Comparison of ENCODE assay signal across 7 cellular contexts in genomic region chr10:4940073-4940428, GRCh38. TPM values are rescaled to one million over a fixed set of nuclear protein-coding genes. Genes with fewer than 3 reads are reported as not detected.
DNase-seq lines count a peak whose midpoint lies in the region; ATAC-seq and TF ChIP-seq lines count a peak whose summit lies in the region.
"Not testable (repeated sequence)": the region's sequence is repeated elsewhere in the genome, so short reads cannot be mapped to it uniquely, and the experiment has no call there.

No MANE protein-coding gene starts in this region.

- intact Hi-C loops in PC-9 (cut with micrococcal nuclease; ENCODE audit: unreplicated experiment) = loop anchor here (5.0 kb wide), 1 partner anchor 73 kb away; no protein-coding TSS in a partner anchor
- intact Hi-C loops in mammary epithelial cell (cut with micrococcal nuclease) = loop anchor here (5.0 kb wide), 1 partner anchor 93 kb away; no protein-coding TSS in a partner anchor
- intact Hi-C loops in right lobe of liver (cut with DNase I); stomach (cut with DNase I; ENCODE audit: low total_unique reads): not testable (repeated sequence)

- TF ChIP-seq EP300 in stomach (IDR thresholded peaks at IDR 0.05) = not testable (repeated sequence)

- CTCF ChIA-PET in PC-9 (lab: Charles Lee); mammary epithelial cell (lab: Charles Lee; ENCODE audit: low non-redundant PET): not testable (repeated sequence)

- H3F3A ChIP-seq in GM23248 (ENCODE audit: insufficient read depth) (peaks cover 29% of the 10 kb centered on the region), PC-9 (ENCODE audit: insufficient read depth, low read depth) (peaks cover 47% of the 10 kb centered on the region)

- H3K4me2 ChIP-seq in GM23248 (ENCODE audit: unreplicated experiment) (peak overlapping the region; percentile 55), PC-9 (peak overlapping the region; percentile 48), hepatocyte (peak overlapping the region; percentile 56)
- H3K4me2 ChIP-seq in mammary epithelial cell (ENCODE audit: insufficient read depth, low read depth, low read length) = not testable (repeated sequence)

- H3K4me3 ChIP-seq in GM23248; PC-9; mammary epithelial cell (replicated peaks in 1 of 3; ENCODE audit: insufficient read depth in 1 of 3, low read depth in 2 of 3, low read length in 3 of 3); hepatocyte; right lobe of liver; stomach: not testable (repeated sequence)

- 77% methylated on average over 6 of the region's 6 CpGs for WGBS in GM23248 (ENCODE audit: low coverage in 1 of 2, low lambda C conversion rate in 2 of 2, missing lambda C conversion rate in 2 of 2), 2 experiments
- WGBS in mammary epithelial cell (ENCODE audit: low coverage, missing lambda C conversion rate) = 60% methylated on average over 6 of the region's 6 CpGs
- WGBS in hepatocyte (ENCODE audit: low lambda C conversion rate, missing lambda C conversion rate) = 73% methylated on average over 6 of the region's 6 CpGs
- 49% methylated on average over 6 of the region's 6 CpGs for WGBS in right lobe of liver (ENCODE audit: insufficient coverage, low coverage, low lambda C conversion rate, missing lambda C conversion rate)
- 37 to 64% (median 57%) methylated on average over 6 of the region's 6 CpGs for WGBS in stomach, 5 donors

- not testable (repeated sequence) for TF ChIP-seq POLR2A in right lobe of liver (IDR thresholded peaks at IDR 0.05); stomach (IDR thresholded peaks at IDR 0.05)

- H4K20me1 ChIP-seq in GM23248 (ENCODE audit: insufficient read depth); PC-9 (ENCODE audit: insufficient read depth); mammary epithelial cell (ENCODE audit: insufficient read depth, low read length); hepatocyte (ENCODE audit: insufficient read depth, poor library complexity, severe bottlenecking): not testable (repeated sequence)

- in situ Hi-C loops in GM23248 (cut with MboI); mammary epithelial cell (cut with MboI; ENCODE audit: low sequenced_read_pairs in 2 of 2): not testable (repeated sequence)

- H3K4me1 ChIP-seq in GM23248 (ENCODE audit: insufficient read depth) (peaks cover 55% of the 10 kb centered on the region), PC-9 (replicated peaks; ENCODE audit: insufficient read depth) (peaks cover 66% of the 10 kb centered on the region), mammary epithelial cell (ENCODE audit: insufficient read depth, low read length) (peaks cover 33% of the 10 kb centered on the region), hepatocyte (ENCODE audit: insufficient read depth) (peaks cover 15% of the 10 kb centered on the region), right lobe of liver (peaks cover 0 to 65% (median 12%) of the 10 kb centered on the region in 4 donors), stomach (peaks cover 21 to 52% (median 36%) of the 10 kb centered on the region in 4 donors)

- not testable (repeated sequence) for H3K79me2 ChIP-seq in GM23248 (ENCODE audit: insufficient read depth); PC-9 (ENCODE audit: low read depth); mammary epithelial cell (ENCODE audit: insufficient read depth, low read length); hepatocyte

- not testable (repeated sequence) for TF ChIP-seq CTCF in PC-9 (conservative IDR thresholded peaks at IDR 0.05); mammary epithelial cell (conservative IDR thresholded peaks at IDR 0.05 in 1 of 2, IDR thresholded peaks at IDR 0.05 in 1 of 2; ENCODE audit: extremely low read depth in 1 of 2, insufficient read depth in 1 of 2, low read depth in 1 of 2, low read length in 2 of 2); hepatocyte (IDR thresholded peaks at IDR 0.05; ENCODE audit: poor library complexity); right lobe of liver (IDR thresholded peaks at IDR 0.05); stomach (IDR thresholded peaks at IDR 0.05)

- H3K9me2 ChIP-seq in GM23248 (ENCODE audit: insufficient read depth); PC-9 (ENCODE audit: insufficient read depth); hepatocyte (replicated peaks; ENCODE audit: insufficient read depth): not testable (repeated sequence)

- not testable (repeated sequence) for DNase-seq in GM23248; PC-9; mammary epithelial cell; epithelial cell of prostate (ENCODE audit: low read depth, low spot score); hepatocyte (ENCODE audit: low spot score); right lobe of liver; stomach

- H3K27ac ChIP-seq in GM23248 (peak overlapping the region; percentile 22), PC-9 (peak overlapping the region; percentile 100), epithelial cell of prostate (peak overlapping the region; percentile 36), hepatocyte (peak overlapping the region; percentile 71), right lobe of liver (peak overlapping the region; percentile 47 to 96 (median 72)), stomach (peak overlapping the region in 3 of 5 donors; percentile 69 to 86 (median 85))
- H3K27ac ChIP-seq in mammary epithelial cell (ENCODE audit: insufficient read depth, low read depth, low read length) = not testable (repeated sequence)

- H3K27me3 ChIP-seq in GM23248 (replicated peaks; ENCODE audit: insufficient read depth); PC-9 (ENCODE audit: insufficient read depth, low read depth); mammary epithelial cell (ENCODE audit: insufficient read depth, low read length); hepatocyte; right lobe of liver; stomach: not testable (repeated sequence)

- H2AFZ ChIP-seq in GM23248 = peak overlapping the region; percentile 56; the same call in 1 of the 2 replicates
- not testable (repeated sequence) for H2AFZ ChIP-seq in PC-9, hepatocyte
- H2AFZ ChIP-seq in mammary epithelial cell (ENCODE audit: low read depth, low read length) = peak overlapping the region; percentile 47

- H3K36me3 ChIP-seq in GM23248 (ENCODE audit: low read depth); PC-9 (ENCODE audit: low read depth); mammary epithelial cell (ENCODE audit: insufficient read depth, low read length); hepatocyte (replicated peaks; ENCODE audit: insufficient read depth, low read depth); right lobe of liver; stomach: not testable (repeated sequence)

- not testable (repeated sequence) for H3K9ac ChIP-seq in GM23248; mammary epithelial cell (ENCODE audit: insufficient read depth, low read length)

- dilution Hi-C loops in mammary epithelial cell (cut with HindIII; ENCODE audit: low sequenced_read_pairs) = not testable (repeated sequence)

- not testable (repeated sequence) for H3K9me3 ChIP-seq in GM23248 (ENCODE audit: low read depth); PC-9 (ENCODE audit: insufficient read depth, low read depth); mammary epithelial cell (replicated peaks; ENCODE audit: insufficient read depth, low read length); hepatocyte (ENCODE audit: low read depth); right lobe of liver; stomach

- not testable (repeated sequence) for BruUV-seq in PC-9 (replicated peaks; lab: Mats Ljungman, UMichigan); mammary epithelial cell (replicated peaks; lab: Mats Ljungman, UMichigan)

- ATAC-seq in right lobe of liver = not testable (repeated sequence)

- POLR2A ChIA-PET in PC-9 (lab: Charles Lee; ENCODE audit: unreplicated experiment) = not testable (repeated sequence)

RNA-seq across cellular contexts. Expression of gene AKR1C1, which starts 23.2 kb away (rescaled TPM):
- 23.8 and 39.4 TPM in 2 replicates for total RNA-seq in GM23248 (2014; rRNA removed; shearing (Covaris generic))
- polyA plus RNA-seq in GM23248 (2016; fragmentation: Nextera tagmentation; extraction: Ambion mirVana) (43.9 and 44.5 TPM in 2 replicates), mammary epithelial cell (62.4 TPM), hepatocyte (67.8 and 106 TPM in 2 replicates), stomach (100 to 1,000 TPM; 110 to 378 (median 130) TPM)
- total RNA-seq in PC-9 (2021) (1,253 and 1,313 TPM in 2 replicates), mammary epithelial cell (10 to 100 TPM in 1 of 2 donors, 1 to 10 TPM in 1; 7.5 to 18.4 TPM), hepatocyte (175 and 179 TPM in 2 replicates), right lobe of liver (1,000 to 10,000 TPM in 1 of 6 experiments, 100 to 1,000 TPM in 5; 347 to 1,090 (median 533) TPM), stomach (100 to 1,000 TPM in 1 of 5 donors, 10 to 100 TPM in 4; 17.4 to 227 (median 63.4) TPM)
- 45.4 TPM for polyA minus RNA-seq in mammary epithelial cell
